ENCODE assay signal across 5 cellular contexts in genomic region chr2:139737659-139738058, GRCh38.
"Had no signal": no experiment of that assay in that cellular context is flagged by ENCODE, and none has a peak within 500 bp of the region (broad histone marks: within the 10 kb centered on the region; RNA-seq: fewer than 3 reads in every experiment).

No MANE protein-coding gene starts in this region.

- H3K9ac ChIP-seq: KMS-11 had no signal

- DNase-seq: KBM-7, KG1 had no signal

- H3K4me2 ChIP-seq: KMS-11 had no signal

- H3K27ac ChIP-seq: HL-60, KMS-11 had no signal

- FAIRE-seq: HTR-8/SVneo had no signal
